8 cellular contexts compared by ENCODE assay signal in the genomic region with DNA sequence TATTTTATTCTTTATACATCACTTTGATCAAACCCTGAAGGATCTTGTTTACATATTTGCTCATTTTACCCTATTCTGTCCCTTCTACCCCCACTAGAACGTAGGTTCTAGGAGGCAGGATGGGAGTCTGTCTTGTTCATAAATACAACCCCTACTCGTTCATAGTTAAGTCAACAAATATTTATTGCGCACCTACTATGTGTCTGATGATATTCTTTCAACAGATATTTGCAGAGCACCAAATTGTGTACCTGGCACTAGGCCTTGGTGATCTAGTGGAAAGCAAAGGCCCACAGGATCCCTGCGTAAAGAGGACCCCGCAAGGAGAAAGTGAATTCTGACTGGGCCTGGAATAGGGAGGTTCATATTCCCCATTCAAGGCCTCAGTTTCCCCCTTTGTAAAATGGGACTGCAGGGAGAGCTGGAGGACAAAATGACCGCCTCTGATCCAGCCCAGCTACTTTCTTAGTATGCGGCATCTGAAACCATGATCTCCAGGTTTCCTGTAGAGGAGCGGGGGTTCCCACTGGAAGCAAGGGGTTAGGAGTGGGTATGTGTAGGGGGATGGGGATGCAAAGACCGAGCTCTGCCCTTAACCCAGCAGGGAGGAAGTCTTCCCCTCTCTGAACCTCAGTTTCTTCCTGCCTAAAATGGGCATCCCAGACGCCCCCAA. TPM values are rescaled to one million over a fixed set of nuclear protein-coding genes. Genes with fewer than 3 reads are reported as not detected.
DNase-seq lines count a peak whose midpoint lies in the region; ATAC-seq and TF ChIP-seq lines count a peak whose summit lies in the region.

No MANE protein-coding gene starts in this region.

- DNase-seq in Caco-2 (no peak), PC-3 (no peak), epithelial cell of proximal tubule (ENCODE audit: low read depth) (no peak), ovary (no peak), NCI-H1436 (lab: John Stamatoyannopoulos, UW) (no peak), 8988T (no peak), T-helper 9 cell (no peak)

- H3K27ac ChIP-seq in PC-3 (ENCODE audit: low read length) = no peak overlapping the region
- no peak overlapping the region for H3K27ac ChIP-seq in ovary

- H3K9ac ChIP-seq in PC-3 (ENCODE audit: low read length) = peak overlapping the region; percentile 98

- H3K9me3 ChIP-seq in Caco-2 (no peaks in the 10 kb centered on the region), PC-3 (ENCODE audit: low read length) (no peaks in the 10 kb centered on the region), ovary (no peaks in the 10 kb centered on the region)

- peaks cover 54% of the 10 kb centered on the region for H3K36me3 Mint-ChIP-seq in Caco-2 (ENCODE audit: insufficient read depth, unreplicated experiment)

- H3K4me2 ChIP-seq in PC-3 (ENCODE audit: low read length) = peak overlapping the region; percentile 89

- no peaks in the 10 kb centered on the region for H3K9me2 ChIP-seq in PC-3 (replicated peaks; ENCODE audit: low read length)

- H3K4me1 ChIP-seq in Caco-2 (peaks cover 24% of the 10 kb centered on the region), PC-3 (ENCODE audit: insufficient read depth, low read length) (peaks cover 11% of the 10 kb centered on the region), ovary (ENCODE audit: insufficient read depth) (peaks cover 6% of the 10 kb centered on the region)

- no TSS peak for BruUV-seq in Caco-2 (replicated peaks; lab: Mats Ljungman, UMichigan)
- no TSS peak for BruUV-seq in PC-3 (replicated peaks; lab: Mats Ljungman, UMichigan)

- H3K4me3 ChIP-seq in Caco-2 (ENCODE audit: low read depth, low read length) (peak overlapping the region; percentile 99), PC-3 (ENCODE audit: low read length) (peak overlapping the region; percentile 100), epithelial cell of proximal tubule (ENCODE audit: low read depth, low read length) (peak overlapping the region; percentile 79), ovary (peak overlapping the region; percentile 87)

- H3K79me2 ChIP-seq in PC-3 (ENCODE audit: low read length) = peaks cover 63% of the 10 kb centered on the region

- intact Hi-C loops in Caco-2 (cut with micrococcal nuclease; ENCODE audit: unreplicated experiment) = loop anchor here (5.0 to 10.0 kb wide), 2 partner anchors 76 to 174 kb away; a partner anchor contains a TSS
- intact Hi-C loops in PC-3 (cut with micrococcal nuclease) = no loop called here
- intact Hi-C loops in ovary (cut with DNase I) = no loop called here

- ATAC-seq in PC-3 (no peak), GM18909 (IDR thresholded peaks at IDR 0.05; ENCODE audit: poor library complexity, unreplicated experiment) (no peak)

- H4K20me1 ChIP-seq in PC-3 (ENCODE audit: low read length) = no peaks in the 10 kb centered on the region

- peak overlapping the region; percentile 94 for H3K27ac Mint-ChIP-seq in Caco-2 (ENCODE audit: unreplicated experiment)

- WGBS in ovary, 3 donors = 53 to 55% (median 54%) methylated on average over 10 of the region's 10 CpGs

- TF ChIP-seq EP300 in ovary (IDR thresholded peaks at IDR 0.05) = no peak

- POLR2A ChIA-PET in Caco-2 (lab: Charles Lee) = interaction anchor here (1.6 kb wide), 1 partner anchor 13 kb away, joined by 6 read pairs; no protein-coding TSS in a partner anchor
- POLR2A ChIA-PET in PC-3 (lab: Charles Lee; ENCODE audit: unreplicated experiment) = interaction anchor here (0.6 kb wide), 1 partner anchor 65 kb away, joined by 3 read pairs; no protein-coding TSS in a partner anchor

- no peaks in the 10 kb centered on the region for H3K27me3 Mint-ChIP-seq in Caco-2 (ENCODE audit: insufficient read depth, unreplicated experiment)

- peak overlapping the region; percentile 98 for H3K4me3 Mint-ChIP-seq in Caco-2 (ENCODE audit: unreplicated experiment)

- no peak for TF ChIP-seq POLR2A in ovary (IDR thresholded peaks at IDR 0.05)

- no peaks in the 10 kb centered on the region for H3K9me3 Mint-ChIP-seq in Caco-2 (ENCODE audit: unreplicated experiment)

- H2AFZ ChIP-seq in PC-3 (ENCODE audit: low read length) = peak overlapping the region; percentile 96

- CTCF ChIA-PET in Caco-2 (lab: Charles Lee) = interaction anchor here (0.6 to 1.0 kb wide), 2 partner anchors 13 to 75 kb away, joined by 3 to 7 read pairs; no protein-coding TSS in a partner anchor
- CTCF ChIA-PET in PC-3 (lab: Charles Lee) = no interaction called here

- H3F3A ChIP-seq in PC-3 (ENCODE audit: low read length, unreplicated experiment) = no peaks in the 10 kb centered on the region

- H3K4me1 Mint-ChIP-seq in Caco-2 (ENCODE audit: low read depth, unreplicated experiment) = peaks cover 28% of the 10 kb centered on the region

- H3K36me3 ChIP-seq in Caco-2 (ENCODE audit: control insufficient read depth, insufficient read depth, low read length) (no peaks in the 10 kb centered on the region), PC-3 (ENCODE audit: low read depth, low read length) (no peaks in the 10 kb centered on the region), ovary (no peaks in the 10 kb centered on the region)

- H3K27me3 ChIP-seq in Caco-2 (replicated peaks; ENCODE audit: control insufficient read depth, insufficient read depth, low read length) = no peaks in the 10 kb centered on the region
- H3K27me3 ChIP-seq in PC-3 (ENCODE audit: low read length) = no peaks in the 10 kb centered on the region
- no peaks in the 10 kb centered on the region for H3K27me3 ChIP-seq in ovary

- TF ChIP-seq CTCF in Caco-2 (IDR thresholded peaks at IDR 0.05; ENCODE audit: insufficient read depth in 1 of 2, low read depth in 1 of 2, low read length in 1 of 2, severe bottlenecking in 1 of 2, unreplicated experiment in 1 of 2) (no peak), PC-3 (conservative IDR thresholded peaks at IDR 0.05; ENCODE audit: low read depth, low read length) (no peak), epithelial cell of proximal tubule (conservative IDR thresholded peaks at IDR 0.05; ENCODE audit: low read depth, low read length) (no peak), ovary (IDR thresholded peaks at IDR 0.05) (no peak)

RNA-seq across cellular contexts. Expression of a gene that starts 0.5 kb away (rescaled TPM):
- total RNA-seq in Caco-2 (2022) (45.8 and 49.3 TPM in 2 replicates), PC-3 (2014; rRNA removed) (22.3 and 35.5 TPM in 2 replicates), epithelial cell of proximal tubule (38.2 and 58.2 TPM in 2 replicates), ovary (10 to 100 TPM; 10.4 to 16.0 (median 12.1) TPM)
- 10 to 100 TPM in 1 of 2 donors, 1 to 10 TPM in 1; 9.7 to 11.7 TPM for polyA plus RNA-seq in ovary

RNA-seq across cellular contexts. Expression of a gene that starts 2.2 kb away (rescaled TPM):
- total RNA-seq in Caco-2 (2022) (8.4 and 9.4 TPM in 2 replicates), PC-3 (2014; rRNA removed) (0.52 and 2.4 TPM in 2 replicates), epithelial cell of proximal tubule (1.7 and 3.0 TPM in 2 replicates), ovary (1 to 10 TPM in 1 of 7 donors, under 1 TPM in 6; 0.24 to 2.4 (median 0.52) TPM)
- polyA plus RNA-seq in ovary = under 1 TPM in 1 of 2 donors, not detected in 1; 0.29 TPM

RNA-seq across cellular contexts. Expression of a gene that starts 14.5 kb away (rescaled TPM):
- total RNA-seq in Caco-2 (2022) (42.1 and 47.7 TPM in 2 replicates), PC-3 (2014; rRNA removed) (37.0 and 46.4 TPM in 2 replicates), epithelial cell of proximal tubule (42.5 and 64.0 TPM in 2 replicates), ovary (10 to 100 TPM; 18.5 to 28.4 (median 23.1) TPM)
- 10 to 100 TPM in 1 of 2 donors, 1 to 10 TPM in 1; 5.5 to 19.5 TPM for polyA plus RNA-seq in ovary

RNA-seq across cellular contexts. Expression of a gene that starts 39.7 kb away (rescaled TPM):
- total RNA-seq in Caco-2 (2022) (104 and 111 TPM in 2 replicates), PC-3 (2014; rRNA removed) (32.3 and 38.9 TPM in 2 replicates), epithelial cell of proximal tubule (38.8 and 58.1 TPM in 2 replicates), ovary (100 to 1,000 TPM in 2 of 7 donors, 10 to 100 TPM in 5; 52.3 to 113 (median 80.3) TPM)
- polyA plus RNA-seq in ovary = 10 to 100 TPM; 29.5 to 82.1 TPM
